Comparison of ENCODE assay signal across 1 cellular context in the genomic region with DNA sequence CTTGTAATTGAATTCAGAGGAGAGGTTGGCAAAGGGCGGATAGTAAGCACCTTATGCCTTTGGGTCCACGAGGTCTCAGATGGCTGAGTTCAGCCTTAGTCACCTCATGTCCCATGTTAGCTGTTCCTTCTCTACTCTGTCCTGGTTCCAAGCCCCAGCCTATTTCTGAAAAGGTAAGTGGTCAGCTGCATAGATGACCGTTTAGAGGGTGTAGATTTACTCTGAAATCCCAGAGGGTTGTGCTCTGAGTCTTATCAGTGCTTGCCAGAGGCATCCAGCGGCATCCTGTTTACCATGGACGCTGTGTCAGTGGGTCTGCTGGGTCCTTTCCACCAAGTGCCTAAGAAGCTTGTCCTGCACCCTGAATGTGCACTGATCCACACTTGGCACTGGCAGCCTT.
TF ChIP-seq lines count a peak whose summit lies in the region.

No MANE protein-coding gene starts in this region.

TF ChIP-seq in WTC11, 78 proteins besides CTCF, POLR2A, EP300 and RAD21:
- no peak for TF ChIP-seq ETV6 (CRISPR knock-in tag; IDR thresholded peaks at IDR 0.05)
- TF ChIP-seq, protein P1, sequence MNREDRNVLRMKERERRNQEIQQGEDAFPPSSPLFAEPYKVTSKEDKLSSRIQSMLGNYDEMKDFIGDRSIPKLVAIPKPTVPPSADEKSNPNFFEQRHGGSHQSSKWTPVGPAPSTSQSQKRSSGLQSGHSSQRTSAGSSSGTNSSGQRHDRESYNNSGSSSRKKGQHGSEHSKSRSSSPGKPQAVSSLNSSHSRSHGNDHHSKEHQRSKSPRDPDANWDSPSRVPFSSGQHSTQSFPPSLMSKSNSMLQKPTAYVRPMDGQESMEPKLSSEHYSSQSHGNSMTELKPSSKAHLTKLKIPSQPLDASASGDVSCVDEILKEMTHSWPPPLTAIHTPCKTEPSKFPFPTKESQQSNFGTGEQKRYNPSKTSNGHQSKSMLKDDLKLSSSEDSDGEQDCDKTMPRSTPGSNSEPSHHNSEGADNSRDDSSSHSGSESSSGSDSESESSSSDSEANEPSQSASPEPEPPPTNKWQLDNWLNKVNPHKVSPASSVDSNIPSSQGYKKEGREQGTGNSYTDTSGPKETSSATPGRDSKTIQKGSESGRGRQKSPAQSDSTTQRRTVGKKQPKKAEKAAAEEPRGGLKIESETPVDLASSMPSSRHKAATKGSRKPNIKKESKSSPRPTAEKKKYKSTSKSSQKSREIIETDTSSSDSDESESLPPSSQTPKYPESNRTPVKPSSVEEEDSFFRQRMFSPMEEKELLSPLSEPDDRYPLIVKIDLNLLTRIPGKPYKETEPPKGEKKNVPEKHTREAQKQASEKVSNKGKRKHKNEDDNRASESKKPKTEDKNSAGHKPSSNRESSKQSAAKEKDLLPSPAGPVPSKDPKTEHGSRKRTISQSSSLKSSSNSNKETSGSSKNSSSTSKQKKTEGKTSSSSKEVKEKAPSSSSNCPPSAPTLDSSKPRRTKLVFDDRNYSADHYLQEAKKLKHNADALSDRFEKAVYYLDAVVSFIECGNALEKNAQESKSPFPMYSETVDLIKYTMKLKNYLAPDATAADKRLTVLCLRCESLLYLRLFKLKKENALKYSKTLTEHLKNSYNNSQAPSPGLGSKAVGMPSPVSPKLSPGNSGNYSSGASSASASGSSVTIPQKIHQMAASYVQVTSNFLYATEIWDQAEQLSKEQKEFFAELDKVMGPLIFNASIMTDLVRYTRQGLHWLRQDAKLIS (CRISPR knock-in tag; IDR thresholded peaks at IDR 0.05; ENCODE audit: borderline replicate concordance), result no peak
